ENCODE assay signal across 21 cellular contexts in genomic region chr10:57983226-57983870, GRCh38.
DNase-seq lines count a peak whose midpoint lies in the region; ATAC-seq and TF ChIP-seq lines count a peak whose summit lies in the region.
"Had no signal": no experiment of that assay in that cellular context is flagged by ENCODE, and none has a peak within 500 bp of the region (broad histone marks: within the 10 kb centered on the region; RNA-seq: fewer than 3 reads in every experiment).

No MANE protein-coding gene starts in this region.

- no peak for TF ChIP-seq POLR2A in gastroesophageal sphincter (IDR thresholded peaks at IDR 0.05)

- H3K4me3 ChIP-seq in WERI-Rb-1 (ENCODE audit: low read depth, low read length) = no peak overlapping the region
- H3K4me3 ChIP-seq in tibial artery = no peak overlapping the region
- no peak overlapping the region for H3K4me3 ChIP-seq in gastroesophageal sphincter
- H3K4me3 ChIP-seq: left ventricle myocardium inferior, thyroid gland had no signal

- DNase-seq in Daoy (ENCODE audit: low read depth) (peak; percentile 15), HT1080 (ENCODE audit: low read depth) (peak; percentile 83), WERI-Rb-1 (no peak), left colon (no peak), tibial artery (no peak)
- DNase-seq: activated CD4-positive, alpha-beta T cell treated with anti-CD3 and anti-CD28 coated beads for 4 hours; CD4-positive, CD25-positive, alpha-beta regulatory T cell; DMS79 treated with DMSO at 0.1 percent for 48 hours; effector memory CD4-positive, alpha-beta T cell; head of caudate nucleus; left ventricle myocardium inferior; NCI-H1417 treated with DMSO at 0.1 percent for 48 hours; NCI-H510A treated with DMSO at 0.1 percent for 48 hours; SHP77; stimulated activated CD4-positive, alpha-beta T cell treated with anti-CD3 and anti-CD28 coated beads, Interleukin-2, amount 100 ng/mL, for 48 hours; stimulated activated naive CD4-positive, alpha-beta T cell treated with Interleukin-2 at 50 U/mL for 16 hours; thyroid gland had no signal

- no peaks in the 10 kb centered on the region for H3K36me3 ChIP-seq in WERI-Rb-1
- no peaks in the 10 kb centered on the region for H3K36me3 ChIP-seq in tibial artery
- H3K36me3 ChIP-seq in gastroesophageal sphincter = no peaks in the 10 kb centered on the region
- H3K36me3 ChIP-seq: left ventricle myocardium inferior, thyroid gland had no signal

- peak; percentile 23 for ATAC-seq in left colon
- no peak for ATAC-seq in HG03135 (IDR thresholded peaks at IDR 0.05; ENCODE audit: unreplicated experiment)
- no peak for ATAC-seq in GM18858 (IDR thresholded peaks at IDR 0.05; ENCODE audit: unreplicated experiment)
- no peak for ATAC-seq in gastroesophageal sphincter
- ATAC-seq: activated naive CD4-positive, alpha-beta T cell treated with anti-CD3 and anti-CD28 coated beads, Interleukin-2, amount 50 U/mL, for 72 hours had no signal

- H3K9me3 ChIP-seq in WERI-Rb-1 (ENCODE audit: severe bottlenecking) = no peaks in the 10 kb centered on the region
- H3K9me3 ChIP-seq in tibial artery = no peaks in the 10 kb centered on the region
- H3K9me3 ChIP-seq in gastroesophageal sphincter = no peaks in the 10 kb centered on the region
- H3K9me3 ChIP-seq: left ventricle myocardium inferior, thyroid gland had no signal

- H3K27me3 ChIP-seq in WERI-Rb-1 (ENCODE audit: insufficient read depth, low read depth, severe bottlenecking) = no peaks in the 10 kb centered on the region
- no peaks in the 10 kb centered on the region for H3K27me3 ChIP-seq in tibial artery
- H3K27me3 ChIP-seq in gastroesophageal sphincter = no peaks in the 10 kb centered on the region
- H3K27me3 ChIP-seq: thyroid gland had no signal

- H3K27ac ChIP-seq in WERI-Rb-1 (peak overlapping the region; percentile 2; the same call in 1 of the 2 replicates), tibial artery (no peak overlapping the region), gastroesophageal sphincter (no peak overlapping the region)
- H3K27ac ChIP-seq: left ventricle myocardium inferior, thyroid gland had no signal

- no peaks in the 10 kb centered on the region for H3K4me1 ChIP-seq in tibial artery
- H3K4me1 ChIP-seq in gastroesophageal sphincter = no peaks in the 10 kb centered on the region
- H3K4me1 ChIP-seq: left ventricle myocardium inferior had no signal

- TF ChIP-seq EP300 in gastroesophageal sphincter (IDR thresholded peaks at IDR 0.05) = no peak

- intact Hi-C loops in left colon (cut with DNase I, micrococcal nuclease) (no loop called here), tibial artery (cut with DNase I; ENCODE audit: low total_unique reads) (no loop called here)

- WGBS in gastroesophageal sphincter (ENCODE audit: low coverage in 1 of 2), 2 donors = 13 to 57% methylated on average over 3 of the region's 3 CpGs

- TF ChIP-seq CTCF in WERI-Rb-1 (IDR thresholded peaks at IDR 0.05; ENCODE audit: low read depth, low read length) (no peak), tibial artery (IDR thresholded peaks at IDR 0.05) (no peak), gastroesophageal sphincter (IDR thresholded peaks at IDR 0.05) (no peak)

Comparison
In these comparisons a context has a peak if more than half of its experiments do, and no peak if none do; other contexts are left out.
1. DNase-seq: peak in Daoy (single experiment) and HT1080 (single experiment); none in WERI-Rb-1 (single experiment), left colon (0 of 2) and tibial artery (0 of 2).